ENCODE assay signal across 31 cellular contexts in genomic region chr3:99891610-99892285, GRCh38.
"Had no signal": no experiment of that assay in that cellular context is flagged by ENCODE, and none has a peak within 500 bp of the region (broad histone marks: within the 10 kb centered on the region; RNA-seq: fewer than 3 reads in every experiment).

No MANE protein-coding gene starts in this region.

- FAIRE-seq: astrocyte, bronchial epithelial cell, colon, endothelial cell of umbilical vein had no signal

- H3K9me3 ChIP-seq: esophagus squamous epithelium had no signal

- H3K4me2 ChIP-seq: hepatocyte had no signal

- H2AFZ ChIP-seq: hepatocyte had no signal

- ATAC-seq: gastroesophageal sphincter, heart right ventricle, WTC11 had no signal

- DNase-seq: activated CD4-positive, alpha-beta memory T cell treated with anti-CD3 and anti-CD28 coated beads, Interleukin-2, amount 10 ng/mL, durations not matched to agents 7 days and 5 days; activated CD4-positive, alpha-beta T cell treated with anti-CD3 and anti-CD28 coated beads for 1 hour; activated CD4-positive, alpha-beta T cell treated with anti-CD3 and anti-CD28 coated beads for 4 hours; activated CD4-positive, alpha-beta T cell treated with anti-CD3 and anti-CD28 coated beads, Interleukin-2, amount 10 ng/mL, durations not matched to agents 7 days and 5 days; activated CD4-positive, alpha-beta T cell treated with anti-CD3 and anti-CD28 coated beads, Interleukin-2, amount 50 U/mL, for 4 hours; activated CD8-positive, alpha-beta memory T cell treated with anti-CD3 and anti-CD28 coated beads, Interleukin-2, amount 50 U/mL, for 48 hours; activated gamma-delta T cell; activated naive CD4-positive, alpha-beta T cell; activated naive CD4-positive, alpha-beta T cell treated with anti-CD3 and anti-CD28 coated beads, Interleukin-2, amount 10 ng/mL, durations not matched to agents 7 days and 5 days; activated naive CD8-positive, alpha-beta T cell treated with anti-CD3 and anti-CD28 coated beads, Interleukin-2, amount 10 ng/mL, durations not matched to agents 7 days and 5 days; activated T-cell treated with anti-CD3 and anti-CD28 coated beads for 4 hours; activated T-cell treated with anti-CD3 and anti-CD28 coated beads, Interleukin-2, amount 50 U/mL, for 24 hours; activated T-cell treated with anti-CD3 and anti-CD28 coated beads, Interleukin-2, amount 50 U/mL, for 72 hours; amniotic stem cell; anterior cingulate cortex; brain microvascular endothelial cell; cortex of kidney; dermis blood vessel endothelial cell; effector CD4-positive, alpha-beta T cell; esophagus squamous epithelium; foreskin melanocyte; heart right ventricle had no signal

- H3K27ac ChIP-seq: brain microvascular endothelial cell, epithelial cell of prostate, esophagus squamous epithelium, gastroesophageal sphincter, heart right ventricle, hepatocyte, VCaP had no signal

- H3K36me3 ChIP-seq: brain microvascular endothelial cell, esophagus squamous epithelium, gastroesophageal sphincter, heart right ventricle had no signal

- H3K4me1 ChIP-seq: gastroesophageal sphincter had no signal

- H3K27me3 ChIP-seq: brain microvascular endothelial cell, esophagus squamous epithelium, gastroesophageal sphincter, heart right ventricle, hepatocyte had no signal

- H3K4me3 ChIP-seq: esophagus squamous epithelium, gastroesophageal sphincter, heart right ventricle, hepatocyte had no signal
